Comparison of ENCODE assay signal across 20 cellular contexts in the genomic region with DNA sequence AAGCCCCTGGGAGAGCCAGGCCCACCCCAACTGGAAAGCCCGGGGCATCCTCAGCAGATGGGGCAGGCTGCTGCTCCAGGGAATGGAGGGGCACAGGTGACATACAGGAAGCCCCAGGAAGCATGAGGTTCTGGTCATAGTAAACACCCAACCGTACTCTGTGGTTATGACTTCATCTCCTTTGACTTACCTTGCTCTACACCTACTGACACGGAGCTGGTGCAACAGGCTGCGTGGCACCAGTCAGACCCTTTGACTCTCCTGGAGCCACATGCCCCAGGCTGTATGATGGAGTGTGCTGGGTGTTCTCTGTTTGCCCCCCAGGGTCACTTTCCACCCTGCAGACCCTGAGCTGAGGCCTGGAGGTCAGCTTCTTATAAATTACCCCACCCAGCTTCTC.
DNase-seq lines count a peak whose midpoint lies in the region; ATAC-seq and TF ChIP-seq lines count a peak whose summit lies in the region.
"Had no signal": no experiment of that assay in that cellular context is flagged by ENCODE, and none has a peak within 500 bp of the region (broad histone marks: within the 10 kb centered on the region; RNA-seq: fewer than 3 reads in every experiment).

No MANE protein-coding gene starts in this region.

- DNase-seq in natural killer cell treated with Interleukin-12 subunit alpha and Interleukin-12 subunit beta and Interleukin-15 and Interleukin-18, amount 100 ng/mL, for 72 hours (ENCODE audit: low spot score) = peak; percentile 1
- DNase-seq in natural killer cell (no peak), dorsolateral prefrontal cortex (no peak), cortex of kidney (lab: John Stamatoyannopoulos, UW) (no peak), HT-29 (ENCODE audit: low spot score) (no peak), LoVo (ENCODE audit: low spot score) (no peak)
- DNase-seq in stimulated activated effector memory CD8-positive, alpha-beta T cell treated with anti-CD3 and anti-CD28 coated beads, Interleukin-12 subunit alpha, Interleukin-12 subunit beta, amount 100 ng/mL, for 72 hours (ENCODE audit: low spot score in 2 of 2) = no peak
- DNase-seq: Caco-2; CD4-positive, CD25-positive, alpha-beta regulatory T cell; CD8-positive, alpha-beta T cell; DMS153; DND-41; GM23248; H7; HCEC 1CT had no signal

- TF ChIP-seq CTCF in natural killer cell (IDR thresholded peaks at IDR 0.05) = no peak
- no peak for TF ChIP-seq CTCF in dorsolateral prefrontal cortex (IDR thresholded peaks at IDR 0.05 in 54 of 56, conservative IDR thresholded peaks at IDR 0.05 in 2 of 56; ENCODE audit: low read depth in 1 of 56, partially characterized antibody in 56 of 56)

- peak in 1 of 2 donors; percentile 30 for ATAC-seq in natural killer cell treated with Interleukin-12 subunit alpha and Interleukin-12 subunit beta and Interleukin-15 and Interleukin-18, amount 100 ng/mL, for 72 hours
- no peak for ATAC-seq in natural killer cell
- ATAC-seq in stimulated activated effector memory CD8-positive, alpha-beta T cell treated with anti-CD3 and anti-CD28 coated beads, Interleukin-12 subunit alpha, Interleukin-12 subunit beta, amount 100 ng/mL, for 72 hours = peak; percentile 51
- ATAC-seq: CD8-positive, alpha-beta T cell had no signal

- intact Hi-C loops in natural killer cell (cut with micrococcal nuclease) (no loop called here), dorsolateral prefrontal cortex (cut with DNase I) (no loop called here)

- H3K4me3 Mint-ChIP-seq in natural killer cell treated with Interleukin-12 subunit alpha and Interleukin-12 subunit beta and Interleukin-15 and Interleukin-18, amount 100 ng/mL, for 72 hours = no peak overlapping the region
- H3K4me3 Mint-ChIP-seq in natural killer cell = no peak overlapping the region
- H3K4me3 Mint-ChIP-seq in stimulated activated effector memory CD8-positive, alpha-beta T cell treated with anti-CD3 and anti-CD28 coated beads, Interleukin-12 subunit alpha, Interleukin-12 subunit beta, amount 100 ng/mL, for 72 hours = no peak overlapping the region
- H3K4me3 Mint-ChIP-seq: B cell; CD4-positive, CD25-positive, alpha-beta regulatory T cell; CD8-positive, alpha-beta T cell had no signal

- no peaks in the 10 kb centered on the region for H3K27me3 ChIP-seq in dorsolateral prefrontal cortex
- H3K27me3 ChIP-seq: BLaER1 had no signal

- H3K4me3 ChIP-seq in dorsolateral prefrontal cortex = peak overlapping the region in 1 of 59 donors; percentile 9
- H3K4me3 ChIP-seq: BLaER1, GM23248 had no signal

- H3K36me3 Mint-ChIP-seq in natural killer cell treated with Interleukin-12 subunit alpha and Interleukin-12 subunit beta and Interleukin-15 and Interleukin-18, amount 100 ng/mL, for 72 hours = no peaks in the 10 kb centered on the region
- no peaks in the 10 kb centered on the region for H3K36me3 Mint-ChIP-seq in natural killer cell
- no peaks in the 10 kb centered on the region for H3K36me3 Mint-ChIP-seq in stimulated activated effector memory CD8-positive, alpha-beta T cell treated with anti-CD3 and anti-CD28 coated beads, Interleukin-12 subunit alpha, Interleukin-12 subunit beta, amount 100 ng/mL, for 72 hours
- H3K36me3 Mint-ChIP-seq: CD4-positive, CD25-positive, alpha-beta regulatory T cell; CD8-positive, alpha-beta T cell had no signal

- H3K27me3 Mint-ChIP-seq in natural killer cell treated with Interleukin-12 subunit alpha and Interleukin-12 subunit beta and Interleukin-15 and Interleukin-18, amount 100 ng/mL, for 72 hours = peaks cover 5 to 12% of the 10 kb centered on the region in 2 donors
- peaks cover 0 to 6% of the 10 kb centered on the region in 2 donors for H3K27me3 Mint-ChIP-seq in natural killer cell (ENCODE audit: low read depth in 2 of 2)

- no peaks in the 10 kb centered on the region for H3K4me1 Mint-ChIP-seq in natural killer cell treated with Interleukin-12 subunit alpha and Interleukin-12 subunit beta and Interleukin-15 and Interleukin-18, amount 100 ng/mL, for 72 hours (ENCODE audit: low read depth in 2 of 2)
- no peaks in the 10 kb centered on the region for H3K4me1 Mint-ChIP-seq in natural killer cell
- H3K4me1 Mint-ChIP-seq in stimulated activated effector memory CD8-positive, alpha-beta T cell treated with anti-CD3 and anti-CD28 coated beads, Interleukin-12 subunit alpha, Interleukin-12 subunit beta, amount 100 ng/mL, for 72 hours = no peaks in the 10 kb centered on the region
- H3K4me1 Mint-ChIP-seq: B cell; CD4-positive, CD25-positive, alpha-beta regulatory T cell had no signal

- H3K27ac Mint-ChIP-seq in natural killer cell treated with Interleukin-12 subunit alpha and Interleukin-12 subunit beta and Interleukin-15 and Interleukin-18, amount 100 ng/mL, for 72 hours = no peak overlapping the region
- no peak overlapping the region for H3K27ac Mint-ChIP-seq in natural killer cell
- H3K27ac Mint-ChIP-seq in stimulated activated effector memory CD8-positive, alpha-beta T cell treated with anti-CD3 and anti-CD28 coated beads, Interleukin-12 subunit alpha, Interleukin-12 subunit beta, amount 100 ng/mL, for 72 hours = no peak overlapping the region
- H3K27ac Mint-ChIP-seq: B cell; CD8-positive, alpha-beta T cell had no signal

- no peaks in the 10 kb centered on the region for H3K9me3 Mint-ChIP-seq in natural killer cell treated with Interleukin-12 subunit alpha and Interleukin-12 subunit beta and Interleukin-15 and Interleukin-18, amount 100 ng/mL, for 72 hours
- no peaks in the 10 kb centered on the region for H3K9me3 Mint-ChIP-seq in natural killer cell
- no peaks in the 10 kb centered on the region for H3K9me3 Mint-ChIP-seq in stimulated activated effector memory CD8-positive, alpha-beta T cell treated with anti-CD3 and anti-CD28 coated beads, Interleukin-12 subunit alpha, Interleukin-12 subunit beta, amount 100 ng/mL, for 72 hours
- H3K9me3 Mint-ChIP-seq: CD4-positive, CD25-positive, alpha-beta regulatory T cell; CD8-positive, alpha-beta T cell had no signal

- H3K27ac ChIP-seq in angular gyrus (ENCODE audit: low read depth, low read length) (peak overlapping the region; percentile 3), dorsolateral prefrontal cortex (peak overlapping the region in 52 of 59 donors; percentile 5 to 81 (median 55))
- H3K27ac ChIP-seq: 22Rv1, BLaER1, C4-2B, GM23248 had no signal
